ENCODE assay signal across 8 cellular contexts in the genomic region with DNA sequence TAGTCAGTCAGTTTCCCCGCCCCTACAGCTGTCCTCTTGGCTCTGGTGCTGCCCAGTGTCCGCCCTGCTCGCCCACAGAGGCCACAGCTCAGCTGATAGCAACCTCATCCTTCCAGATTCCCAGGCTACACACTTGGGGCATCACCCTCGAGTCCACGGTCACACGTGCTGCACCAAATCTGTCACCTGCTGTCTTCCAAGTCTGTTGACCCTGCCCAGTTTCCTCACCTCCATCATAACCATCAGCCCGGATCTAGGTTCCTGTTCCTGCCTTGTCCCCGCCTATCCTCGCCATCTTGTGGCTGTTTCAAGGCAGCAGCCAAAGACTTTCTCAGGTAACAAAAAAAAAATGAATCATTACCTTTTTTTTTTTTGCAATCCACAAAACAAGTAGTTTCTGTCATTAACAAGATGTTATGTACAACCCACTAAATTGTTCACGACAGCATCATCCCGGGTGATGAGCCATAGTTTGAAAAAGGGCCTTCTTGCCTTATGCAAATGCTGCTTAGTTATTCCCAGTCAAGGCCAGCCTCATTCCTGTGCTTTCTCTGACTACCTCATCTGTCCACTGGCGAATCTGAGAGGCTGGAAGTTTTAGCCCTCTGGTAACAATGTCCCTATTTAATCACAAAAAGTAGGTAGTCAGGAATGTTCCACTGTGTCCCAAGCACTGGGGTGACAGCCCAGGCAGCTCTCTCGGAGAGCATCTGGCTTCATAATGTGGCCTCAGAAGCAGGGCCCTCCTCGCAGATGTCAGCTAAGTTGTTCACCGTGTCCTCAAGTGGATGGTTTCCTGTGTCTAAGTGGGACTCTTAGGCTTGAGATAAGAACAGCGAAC. TPM values are rescaled to one million over a fixed set of nuclear protein-coding genes. Genes with fewer than 3 reads are reported as not detected.
A peak's percentile ranks its signal among the peaks of the same experiment; 100 is the strongest.
DNase-seq lines count a peak whose midpoint lies in the region; ATAC-seq, FAIRE-seq and TF ChIP-seq lines count a peak whose summit lies in the region.

No MANE protein-coding gene starts in this region.

- intact Hi-C loops in CD4-positive, alpha-beta memory T cell (cut with micrococcal nuclease) = no loop called here
- intact Hi-C loops in GM12878 (cut with micrococcal nuclease; ENCODE audit: unreplicated experiment) = no loop called here

- RAD21 ChIA-PET in GM12878 (lab: Charles Lee; ENCODE audit: unreplicated experiment) = no interaction called here

- no peak overlapping the region for H2AFZ ChIP-seq in GM12878 (ENCODE audit: control insufficient read depth, low read depth, low read length)

- H3K79me2 ChIP-seq in GM12878 (ENCODE audit: control insufficient read depth, insufficient read depth, low read length) = no peaks in the 10 kb centered on the region; the same call in 1 of the 2 replicates

- peaks cover 2 to 10% (median 7%) of the 10 kb centered on the region in 4 donors for H3K4me1 Mint-ChIP-seq in CD4-positive, alpha-beta memory T cell

- WGBS in GM12878 (ENCODE audit: insufficient coverage, insufficient replicate concordance, low lambda C conversion rate, missing lambda C conversion rate) = 86% methylated on average over 16 of the region's 16 CpGs

- no peak for DNase-seq in CD4-positive, alpha-beta memory T cell
- DNase-seq in HuH-7 (ENCODE audit: low spot score) (peak; percentile 52), GM12878 (ENCODE audit: low read depth, low spot score) (no peak), myocyte (ENCODE audit: low read depth) (peak; percentile 92), T-helper 9 cell (no peak), NCI-H1105 (lab: John Stamatoyannopoulos, UW) (no peak)

- H3K4me1 ChIP-seq in CD4-positive, alpha-beta memory T cell (ENCODE audit: insufficient read depth, low read length) = peaks cover 5% of the 10 kb centered on the region
- H3K4me1 ChIP-seq in GM12878 (ENCODE audit: control insufficient read depth, insufficient read depth, low read length) = no peaks in the 10 kb centered on the region

- TF ChIP-seq POLR2A in GM12878 (IDR thresholded peaks at IDR 0.05; ENCODE audit: low read depth, low read length) = no peak

- peaks cover 14 to 45% of the 10 kb centered on the region in 2 donors for H3K36me3 Mint-ChIP-seq in CD4-positive, alpha-beta memory T cell

- in situ Hi-C loops in GM12878 (cut with MboI) = no loop called here

- no peak for TF ChIP-seq RAD21 in GM12878 (IDR thresholded peaks at IDR 0.05; ENCODE audit: insufficient read depth, low read depth, low read length)

- CTCF ChIA-PET in CD4-positive, alpha-beta memory T cell (lab: Charles Lee; ENCODE audit: partially characterized antibody) = no interaction called here
- CTCF ChIA-PET in GM12878 (lab: Yijun Ruan, JAX) = no interaction called here

- H4K20me1 ChIP-seq in GM12878 (ENCODE audit: control insufficient read depth, insufficient read depth) = no peaks in the 10 kb centered on the region

- peak overlapping the region in 1 of 8 donors; percentile 54 for H3K4me3 Mint-ChIP-seq in CD4-positive, alpha-beta memory T cell

- POLR2A ChIA-PET in CD4-positive, alpha-beta memory T cell (lab: Charles Lee; ENCODE audit: partially characterized antibody) = interaction anchor here (0.7 kb wide), 1 partner anchor 104 kb away, joined by 3 read pairs; no protein-coding TSS in a partner anchor
- POLR2A ChIA-PET in GM12878 (lab: Charles Lee) = interaction anchor here (0.9 kb wide), 1 partner anchor 17 kb away, joined by 4 read pairs; no protein-coding TSS in a partner anchor

- no peak overlapping the region for H3K4me3 ChIP-seq in CD4-positive, alpha-beta memory T cell (ENCODE audit: low read length in 2 of 2)
- H3K4me3 ChIP-seq in GM12878 = no peak overlapping the region

- H3K27me3 Mint-ChIP-seq in CD4-positive, alpha-beta memory T cell = no peaks in the 10 kb centered on the region

- SMC1A ChIA-PET in GM12878 (lab: Charles Lee; ENCODE audit: uncharacterized antibody, unreplicated experiment) = no interaction called here

- no peak for FAIRE-seq in GM12878 (lab: Jason Lieb, UNC)

- no TSS peak for BruUV-seq in GM12878 (replicated peaks; lab: Mats Ljungman, UMichigan)

- H3K9ac ChIP-seq in GM12878 (ENCODE audit: control insufficient read depth, insufficient read depth, low read length) = no peak overlapping the region

- H3K4me2 ChIP-seq in GM12878 (ENCODE audit: control insufficient read depth, insufficient read depth) = no peak overlapping the region

- no peaks in the 10 kb centered on the region for H3K27me3 ChIP-seq in CD4-positive, alpha-beta memory T cell (ENCODE audit: insufficient read depth, low read length)
- no peaks in the 10 kb centered on the region for H3K27me3 ChIP-seq in GM12878 (replicated peaks in 1 of 2; ENCODE audit: control insufficient read depth in 2 of 2, insufficient read depth in 2 of 2, low read length in 1 of 2)

- H3K27ac Mint-ChIP-seq in CD4-positive, alpha-beta memory T cell = peak overlapping the region in 6 of 7 donors; percentile 8 to 82 (median 33)

- TF ChIP-seq CTCF in GM12878 (IDR thresholded peaks at IDR 0.05 in 2 of 3, conservative IDR thresholded peaks at IDR 0.05 in 1 of 3; ENCODE audit: control insufficient read depth in 2 of 3, extremely low read depth in 1 of 3, insufficient read depth in 1 of 3, low read depth in 3 of 3, low read length in 3 of 3) = peak in 1 of 3 experiments; percentile 3; a peak in 1 of 6 replicates

- H3K36me3 ChIP-seq in CD4-positive, alpha-beta memory T cell (ENCODE audit: insufficient read depth, low read length) = peaks cover 31% of the 10 kb centered on the region
- H3K36me3 ChIP-seq in GM12878 (ENCODE audit: control insufficient read depth in 2 of 2, insufficient read depth in 2 of 2, low read length in 1 of 2) = peaks cover 11 to 17% of the 10 kb centered on the region in 2 experiments; a peak in 3 of 4 replicates

- no peak for TF ChIP-seq EP300 in GM12878 (IDR thresholded peaks at IDR 0.05; ENCODE audit: borderline replicate concordance in 1 of 2, control insufficient read depth in 1 of 2, low read depth in 2 of 2, low read length in 2 of 2)

- no peaks in the 10 kb centered on the region for H3K9me3 Mint-ChIP-seq in CD4-positive, alpha-beta memory T cell

- H3K27ac ChIP-seq in CD4-positive, alpha-beta memory T cell (ENCODE audit: low read depth, low read length) = no peak overlapping the region
- no peak overlapping the region for H3K27ac ChIP-seq in GM12878 (ENCODE audit: control insufficient read depth, insufficient read depth)

- H3K9me3 ChIP-seq in CD4-positive, alpha-beta memory T cell (ENCODE audit: control insufficient read depth in 1 of 2, low read length in 2 of 2) = no peaks in the 10 kb centered on the region
- no peaks in the 10 kb centered on the region for H3K9me3 ChIP-seq in GM12878 (replicated peaks; ENCODE audit: control insufficient read depth, insufficient read depth, low read length)

- ATAC-seq in GM12878 (no peak), GM21825 (IDR thresholded peaks at IDR 0.05; ENCODE audit: unreplicated experiment) (no peak), GM19463 (IDR thresholded peaks at IDR 0.05; ENCODE audit: unreplicated experiment) (no peak)

RNA-seq across cellular contexts. Expression of gene MIIP, which starts 4.9 kb away (rescaled TPM):
- total RNA-seq in CD4-positive, alpha-beta memory T cell = 10 to 100 TPM; 34.7 to 35.6 TPM
- polyA plus RNA-seq in CD4-positive, alpha-beta memory T cell = 10 to 100 TPM; 26.4 to 27.0 TPM
- 69.0 and 77.4 TPM in 2 replicates for total RNA-seq in GM12878 (2013; cell fraction: nucleolus; rRNA removed)
- 68.8 and 71.3 TPM in 2 replicates for total RNA-seq in GM12878 (2014; rRNA removed)
- 16.6 and 17.1 TPM in 2 replicates for total RNA-seq in GM12878 (2014; rRNA removed; fragmentation: Illumina TruSeq; extraction: Trizol)
- 56.2 and 57.2 TPM in 2 replicates for total RNA-seq in GM12878 (2021)
- 12.2 TPM for polyA plus RNA-seq in GM12878 (2011; ENCODE audit: low read depth)
- 8.8 and 21.5 TPM in 2 replicates for polyA plus RNA-seq in GM12878 (2011; rRNA removed)
- 30.0 and 54.7 TPM in 2 replicates for polyA plus RNA-seq in GM12878 (2011; cell fraction: cytosol; rRNA removed)
- polyA plus RNA-seq in GM12878 (2011; cell fraction: nucleus; rRNA removed) = 275 and 289 TPM in 2 replicates
- 37.9 and 40.1 TPM in 2 replicates for polyA plus RNA-seq in GM12878 (2012)
- 5.4 and 11.6 TPM in 2 replicates for polyA plus RNA-seq in GM12878 (2014; fragmentation: Illumina TruSeq; extraction: Trizol)
- 1 to 10 TPM in 1 of 2 experiments, under 1 TPM in 1; 0.84 to 5.1 TPM for polyA plus RNA-seq in GM12878 (2014; fragmentation: Nextera tagmentation; extraction: Ambion mirVana)
- 65.2 and 70.6 TPM in 2 replicates for polyA plus RNA-seq in GM12878 (2014; rRNA removed)
- polyA plus RNA-seq in GM12878 (2016; fragmentation: Nextera tagmentation; extraction: Ambion mirVana) = 10 to 100 TPM; 82.3 to 95.7 TPM
- polyA minus RNA-seq in GM12878 (2011; rRNA and poly(A)+ RNA removed) = 13.8 and 33.1 TPM in 2 replicates
- polyA minus RNA-seq in GM12878 (2011; cell fraction: cytosol; rRNA and poly(A)+ RNA removed) = 16.1 and 21.0 TPM in 2 replicates
- 22.2 and 38.7 TPM in 2 replicates for polyA minus RNA-seq in GM12878 (2011; cell fraction: nucleus; rRNA and poly(A)+ RNA removed)
- total RNA-seq in myocyte = 40.2 and 43.7 TPM in 2 replicates
- polyA plus RNA-seq in myocyte (2012) = 17.0 TPM

RNA-seq across cellular contexts. Expression of gene MFN2, which starts 34.1 kb away (rescaled TPM):
- 10 to 100 TPM; 44.0 to 53.7 TPM for total RNA-seq in CD4-positive, alpha-beta memory T cell
- 10 to 100 TPM; 29.0 to 29.5 TPM for polyA plus RNA-seq in CD4-positive, alpha-beta memory T cell
- 36.8 and 39.8 TPM in 2 replicates for total RNA-seq in GM12878 (2013; cell fraction: nucleolus; rRNA removed)
- total RNA-seq in GM12878 (2014; rRNA removed) (46.1 and 46.2 TPM in 2 replicates), GM12878 (2014; rRNA removed; fragmentation: Illumina TruSeq; extraction: Trizol) (27.5 and 28.7 TPM in 2 replicates), GM12878 (2021) (59.6 and 59.8 TPM in 2 replicates), myocyte (76.1 and 80.5 TPM in 2 replicates)
- polyA plus RNA-seq in GM12878 (2011; ENCODE audit: low read depth) = 20.8 TPM
- polyA plus RNA-seq in GM12878 (2011; rRNA removed) (29.8 and 50.0 TPM in 2 replicates), GM12878 (2014; fragmentation: Illumina TruSeq; extraction: Trizol) (44.0 and 50.1 TPM in 2 replicates), GM12878 (2014; fragmentation: Nextera tagmentation; extraction: Ambion mirVana) (1 to 10 TPM; 5.3 to 6.4 TPM), GM12878 (2014; rRNA removed) (41.7 and 43.1 TPM in 2 replicates), GM12878 (2016; fragmentation: Nextera tagmentation; extraction: Ambion mirVana) (10 to 100 TPM; 59.9 to 64.4 TPM)
- polyA plus RNA-seq in GM12878 (2011; cell fraction: cytosol; rRNA removed) = 42.8 and 42.9 TPM in 2 replicates
- 57.4 and 73.7 TPM in 2 replicates for polyA plus RNA-seq in GM12878 (2011; cell fraction: nucleus; rRNA removed)
- polyA plus RNA-seq in GM12878 (2012) = 28.5 and 35.1 TPM in 2 replicates
- 53.7 and 65.1 TPM in 2 replicates for polyA minus RNA-seq in GM12878 (2011; rRNA and poly(A)+ RNA removed)
- 15.1 and 19.0 TPM in 2 replicates for polyA minus RNA-seq in GM12878 (2011; cell fraction: cytosol; rRNA and poly(A)+ RNA removed)
- polyA minus RNA-seq in GM12878 (2011; cell fraction: nucleus; rRNA and poly(A)+ RNA removed) = 16.0 and 23.1 TPM in 2 replicates
- 77.3 TPM for polyA plus RNA-seq in myocyte (2012)

RNA-seq across cellular contexts. Expression of gene TNFRSF8, which starts 48.7 kb away (rescaled TPM):
- total RNA-seq in CD4-positive, alpha-beta memory T cell = not detected
- not detected for polyA plus RNA-seq in CD4-positive, alpha-beta memory T cell
- 152 and 169 TPM in 2 replicates for total RNA-seq in GM12878 (2013; cell fraction: nucleolus; rRNA removed)
- total RNA-seq in GM12878 (2014; rRNA removed) (59.6 and 71.1 TPM in 2 replicates), GM12878 (2014; rRNA removed; fragmentation: Illumina TruSeq; extraction: Trizol) (32.8 and 40.6 TPM in 2 replicates), GM12878 (2021) (114 and 115 TPM in 2 replicates), myocyte (0.16 TPM in 1 of 2 replicates, not detected in the other)
- 15.7 TPM for polyA plus RNA-seq in GM12878 (2011; ENCODE audit: low read depth)
- polyA plus RNA-seq in GM12878 (2011; rRNA removed) (18.2 and 40.5 TPM in 2 replicates), GM12878 (2014; fragmentation: Illumina TruSeq; extraction: Trizol) (12.4 and 49.6 TPM in 2 replicates), GM12878 (2014; fragmentation: Nextera tagmentation; extraction: Ambion mirVana) (10 to 100 TPM in 1 of 2 experiments, 1 to 10 TPM in 1; 9.8 to 32.0 TPM), GM12878 (2014; rRNA removed) (68.0 and 85.0 TPM in 2 replicates), GM12878 (2016; fragmentation: Nextera tagmentation; extraction: Ambion mirVana) (10 to 100 TPM; 69.7 to 71.9 TPM)
- 58.2 and 63.2 TPM in 2 replicates for polyA plus RNA-seq in GM12878 (2011; cell fraction: cytosol; rRNA removed)
- 60.0 and 69.8 TPM in 2 replicates for polyA plus RNA-seq in GM12878 (2011; cell fraction: nucleus; rRNA removed)
- polyA plus RNA-seq in GM12878 (2012) = 37.2 and 56.8 TPM in 2 replicates
- 33.1 and 63.8 TPM in 2 replicates for polyA minus RNA-seq in GM12878 (2011; rRNA and poly(A)+ RNA removed)
- 32.3 and 32.7 TPM in 2 replicates for polyA minus RNA-seq in GM12878 (2011; cell fraction: cytosol; rRNA and poly(A)+ RNA removed)
- 25.4 and 41.4 TPM in 2 replicates for polyA minus RNA-seq in GM12878 (2011; cell fraction: nucleus; rRNA and poly(A)+ RNA removed)
- not detected for polyA plus RNA-seq in myocyte (2012)

Comparison
In these comparisons a context has a peak if more than half of its experiments do, and no peak if none do; other contexts are left out.
1. DNase-seq: peak in HuH-7 (single experiment) and myocyte (single experiment); none in CD4-positive, alpha-beta memory T cell (0 of 5), GM12878 (single experiment), T-helper 9 cell (single experiment) and NCI-H1105 (single experiment).
2. RNA of gene TNFRSF8, which starts 48.7 kb away (total RNA-seq): 32.8 to 169 TPM in GM12878; 0.16 TPM in myocyte and not detected in CD4-positive, alpha-beta memory T cell; every median in the first group is over 10 times any median in the second.